In genomic region chr1:6202256-6202655, GRCh38 we compare ENCODE assay signal across 36 cellular contexts. TPM values are rescaled to one million over a fixed set of nuclear protein-coding genes. Genes with fewer than 3 reads are reported as not detected.
"Had no signal": no experiment of that assay in that cellular context is flagged by ENCODE, and none has a peak within 500 bp of the region (broad histone marks: within the 10 kb centered on the region; RNA-seq: fewer than 3 reads in every experiment).

No MANE protein-coding gene starts in this region.

- H3K27ac Mint-ChIP-seq: activated CD4-positive, alpha-beta memory T cell treated with anti-CD3 and anti-CD28 coated beads, Interleukin-2, amount 10 ng/mL, durations not matched to agents 7 days and 5 days; activated CD8-positive, alpha-beta memory T cell treated with anti-CD3 and anti-CD28 coated beads, Interleukin-2, amount 10 ng/mL, durations not matched to agents 7 days and 5 days; activated naive CD4-positive, alpha-beta T cell treated with anti-CD3 and anti-CD28 coated beads, Interleukin-2, amount 50 U/mL, for 72 hours; T-helper 1 cell treated with Interleukin-12 subunit alpha and Interleukin-12 subunit beta and Interleukin-4 antibody, amounts not matched to agents 30 μg/mL and 1 μg/mL, for 36 hours had no signal

- H3K27me3 ChIP-seq: adrenal gland, body of pancreas, breast epithelium, MG63, SJSA1 had no signal

- H3K9me3 Mint-ChIP-seq: activated CD4-positive, alpha-beta memory T cell treated with anti-CD3 and anti-CD28 coated beads, Interleukin-2, amount 10 ng/mL, durations not matched to agents 7 days and 5 days had no signal

- ATAC-seq: activated CD8-positive, alpha-beta memory T cell treated with anti-CD3 and anti-CD28 coated beads, Interleukin-2, amount 10 ng/mL, durations not matched to agents 7 days and 5 days; activated naive CD4-positive, alpha-beta T cell treated with anti-CD3 and anti-CD28 coated beads, Interleukin-2, amount 50 U/mL, for 72 hours; body of pancreas; Panc1 had no signal

- H3K36me3 ChIP-seq: adrenal gland, breast epithelium had no signal

- H3K4me3 ChIP-seq: adrenal gland, body of pancreas, breast epithelium, MG63, SJSA1 had no signal

- DNase-seq: activated CD4-positive, alpha-beta memory T cell treated with anti-CD3 and anti-CD28 coated beads, Interleukin-2, amount 10 ng/mL, durations not matched to agents 7 days and 5 days; activated CD4-positive, alpha-beta T cell treated with anti-CD3 and anti-CD28 coated beads for 1 hour; activated CD4-positive, alpha-beta T cell treated with anti-CD3 and anti-CD28 coated beads for 48 hours; activated CD4-positive, CD25-positive, alpha-beta regulatory T cell; activated CD8-positive, alpha-beta memory T cell treated with anti-CD3 and anti-CD28 coated beads for 24 hours; activated CD8-positive, alpha-beta memory T cell treated with anti-CD3 and anti-CD28 coated beads, Interleukin-2, amount 10 ng/mL, durations not matched to agents 7 days and 5 days; activated CD8-positive, alpha-beta memory T cell treated with anti-CD3 and anti-CD28 coated beads, Interleukin-2, amount 50 U/mL, for 48 hours; activated effector memory CD4-positive, alpha-beta T cell treated with anti-CD3 and anti-CD28 coated beads, Interleukin-2, amount 50 U/mL, for 16 hours; activated naive CD4-positive, alpha-beta T cell; activated T-cell treated with anti-CD3 and anti-CD28 coated beads, Interleukin-2, amount 50 U/mL, for 48 hours; adrenal gland; body of pancreas; Kasumi-1; KG1; MG63; NCI-H1048; NCI-H1105 treated with DMSO at 0.1 percent for 48 hours; NCI-H1436; NCI-H1694; NCI-H1930; NCI-H2081 treated with DMSO at 0.1 percent for 48 hours; NCI-H226; NCI-H524 treated with DMSO at 0.1 percent for 48 hours; SHP77 treated with DMSO at 0.1 percent for 48 hours; SK-N-SH; T-helper 9 cell had no signal

- H3K4me3 Mint-ChIP-seq: activated CD4-positive, alpha-beta memory T cell treated with anti-CD3 and anti-CD28 coated beads, Interleukin-2, amount 10 ng/mL, durations not matched to agents 7 days and 5 days; activated CD8-positive, alpha-beta memory T cell treated with anti-CD3 and anti-CD28 coated beads, Interleukin-2, amount 10 ng/mL, durations not matched to agents 7 days and 5 days; T-helper 1 cell treated with Interleukin-12 subunit alpha and Interleukin-12 subunit beta and Interleukin-4 antibody, amounts not matched to agents 30 μg/mL and 1 μg/mL, for 36 hours had no signal

- H3K9me3 ChIP-seq: adrenal gland, body of pancreas, breast epithelium, MG63, SJSA1, SK-N-SH had no signal

- H3K27ac ChIP-seq: adrenal gland, body of pancreas, breast epithelium, SJSA1, VCaP had no signal

RNA-seq across cellular contexts. Expression of gene CHD5, which starts 22.1 kb away (rescaled TPM):
- total RNA-seq: RPMI7951 had no signal

RNA-seq across cellular contexts. Expression of gene HES3, which starts 41.7 kb away (rescaled TPM):
- total RNA-seq: activated CD4-positive, alpha-beta memory T cell treated with anti-CD3 and anti-CD28 coated beads, Interleukin-2, amount 10 ng/mL, durations not matched to agents 7 days and 5 days; activated CD8-positive, alpha-beta memory T cell treated with anti-CD3 and anti-CD28 coated beads, Interleukin-2, amount 10 ng/mL, durations not matched to agents 7 days and 5 days; activated naive CD4-positive, alpha-beta T cell treated with anti-CD3 and anti-CD28 coated beads, Interleukin-2, amount 50 U/mL, for 72 hours; adrenal gland; astrocyte; body of pancreas; breast epithelium; cardiac septum; NCI-H460; RPMI7951; SJSA1 had no signal
- polyA plus RNA-seq: adrenal gland, SK-N-SH had no signal
